24 cellular contexts compared by ENCODE assay signal in the genomic region with DNA sequence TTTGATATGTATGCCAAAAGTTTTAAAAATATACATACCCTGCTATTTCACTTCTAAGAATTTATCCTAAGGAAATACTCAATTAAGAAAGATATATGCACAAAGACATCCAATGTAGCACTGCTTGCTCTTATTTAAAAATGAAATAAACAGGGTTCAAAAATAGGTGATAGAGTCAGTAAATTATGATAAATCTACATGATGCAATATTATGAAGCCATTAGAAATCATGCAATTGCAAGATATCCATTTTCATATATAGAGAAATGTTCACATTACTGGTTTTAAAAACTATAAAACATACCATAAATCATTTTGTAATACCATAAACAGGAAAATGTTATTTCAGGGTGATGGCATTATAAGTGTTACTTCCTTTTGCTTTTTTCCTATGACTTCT. TPM values are rescaled to one million over a fixed set of nuclear protein-coding genes. Genes with fewer than 3 reads are reported as not detected.
DNase-seq lines count a peak whose midpoint lies in the region; ATAC-seq, FAIRE-seq and TF ChIP-seq lines count a peak whose summit lies in the region.
"Had no signal": no experiment of that assay in that cellular context is flagged by ENCODE, and none has a peak within 500 bp of the region (broad histone marks: within the 10 kb centered on the region; RNA-seq: fewer than 3 reads in every experiment).

No MANE protein-coding gene starts in this region.

- FAIRE-seq in pancreas (lab: Jason Lieb, UNC), result no peak
- FAIRE-seq: GM12878, GM12892, GM18507 had no signal

- TF ChIP-seq CTCF in pancreas (IDR thresholded peaks at IDR 0.05) (no peak), psoas muscle (IDR thresholded peaks at IDR 0.05) (no peak)

- H3K27ac ChIP-seq in Karpas-422 (ENCODE audit: low read length) (peak overlapping the region; percentile 34; the same call in 1 of the 2 replicates), epithelial cell of prostate (peak overlapping the region; percentile 11), pancreas (no peak overlapping the region), psoas muscle (no peak overlapping the region)
- H3K27ac ChIP-seq: BLaER1 had no signal

- peaks cover 97% of the 10 kb centered on the region for H3K79me2 ChIP-seq in Karpas-422 (ENCODE audit: low read length)

- no peak overlapping the region for H3K4me3 ChIP-seq in Karpas-422 (ENCODE audit: low read length)
- no peak overlapping the region for H3K4me3 ChIP-seq in pancreas
- no peak overlapping the region for H3K4me3 ChIP-seq in psoas muscle
- H3K4me3 ChIP-seq: BLaER1, GM12878 had no signal

- H3K4me1 ChIP-seq in Karpas-422 (ENCODE audit: low read length) (peaks cover 49% of the 10 kb centered on the region), pancreas (peaks cover 0 to 25% (median 18%) of the 10 kb centered on the region in 3 donors), psoas muscle (peaks cover 18% of the 10 kb centered on the region)
- H3K4me1 ChIP-seq: BE2C had no signal

- no peak overlapping the region for H2AFZ ChIP-seq in Karpas-422 (ENCODE audit: low read length)

- H3K9me3 ChIP-seq in Karpas-422 (ENCODE audit: low read length) (no peaks in the 10 kb centered on the region), pancreas (no peaks in the 10 kb centered on the region), psoas muscle (no peaks in the 10 kb centered on the region)
- H3K9me3 ChIP-seq: BE2C, BLaER1 had no signal

- no peak for DNase-seq in Karpas-422
- no peak for DNase-seq in epithelial cell of prostate (ENCODE audit: low read depth, low spot score)
- DNase-seq in pancreas, result no peak
- no peak for DNase-seq in psoas muscle
- DNase-seq in amygdala (lab: John Stamatoyannopoulos, UW), result no peak
- DNase-seq: 8988T; ACHN; BE2C; C1 segment of cervical spinal cord; CD4-positive, alpha-beta memory T cell; CD4-positive, CD25-positive, alpha-beta regulatory T cell; CD8-positive, alpha-beta memory T cell; COR-L47; DMS 273 treated with DMSO at 0.1 percent for 48 hours; DMS153; DMS53; DMS79; DND-41; EL; GDM1 had no signal

- peaks cover 63% of the 10 kb centered on the region for H3K36me3 ChIP-seq in Karpas-422 (ENCODE audit: insufficient read depth, low read length)
- no peaks in the 10 kb centered on the region for H3K36me3 ChIP-seq in pancreas
- peaks cover 0 to 17% of the 10 kb centered on the region in 2 donors for H3K36me3 ChIP-seq in psoas muscle (ENCODE audit: insufficient read depth in 1 of 2, low read depth in 1 of 2)
- H3K36me3 ChIP-seq: BE2C had no signal

- no peaks in the 10 kb centered on the region for H3K9me2 ChIP-seq in Karpas-422 (replicated peaks; ENCODE audit: insufficient read depth, low read length)

- no peak for ATAC-seq in pancreas
- no peak for ATAC-seq in psoas muscle

- H3K4me2 ChIP-seq in Karpas-422 (ENCODE audit: low read depth, low read length, poor library complexity, severe bottlenecking), result no peak overlapping the region

- H3K27me3 ChIP-seq in Karpas-422 (ENCODE audit: low read length), result no peaks in the 10 kb centered on the region
- H3K27me3 ChIP-seq in pancreas, result no peaks in the 10 kb centered on the region
- H3K27me3 ChIP-seq in psoas muscle (ENCODE audit: insufficient read depth in 3 of 3, low read length in 2 of 3), result no peaks in the 10 kb centered on the region
- H3K27me3 ChIP-seq: BE2C, BLaER1 had no signal

- H3K9ac ChIP-seq in Karpas-422 (ENCODE audit: low read length), result no peak overlapping the region
- H3K9ac ChIP-seq: BLaER1 had no signal

- no peaks in the 10 kb centered on the region for H4K20me1 ChIP-seq in Karpas-422 (ENCODE audit: insufficient read depth, low read depth, low read length)
- H4K20me1 ChIP-seq: BLaER1 had no signal

- intact Hi-C loops in pancreas (cut with DNase I), result no loop called here
- intact Hi-C loops in psoas muscle (cut with DNase I), result no loop called here

RNA-seq across cellular contexts. Expression of a gene that starts 8.6 kb away (rescaled TPM):
- total RNA-seq in Karpas-422 (2014; rRNA removed; shearing (Covaris generic); ENCODE audit: low replicate concordance), result 235 and 297 TPM in 2 replicates
- total RNA-seq in pancreas, result 10 to 100 TPM in 4 of 6 donors, 1 to 10 TPM in 2; 7.3 to 67.4 (median 12.5) TPM
- polyA plus RNA-seq in pancreas, result 1 to 10 TPM; 2.1 to 2.7 TPM
- total RNA-seq in psoas muscle, result 10 to 100 TPM; 11.7 to 25.8 (median 16.3) TPM
- 1 to 10 TPM; 1.7 to 8.0 (median 3.3) TPM for polyA plus RNA-seq in psoas muscle

Comparison
In these comparisons a context has a peak if more than half of its experiments do, and no peak if none do; other contexts are left out.
1. H3K27ac ChIP-seq: peak in Karpas-422 (single experiment) and epithelial cell of prostate (single experiment); none in pancreas (0 of 4) and psoas muscle (single experiment).